Comparison of ENCODE assay signal across 23 cellular contexts in the genomic region with DNA sequence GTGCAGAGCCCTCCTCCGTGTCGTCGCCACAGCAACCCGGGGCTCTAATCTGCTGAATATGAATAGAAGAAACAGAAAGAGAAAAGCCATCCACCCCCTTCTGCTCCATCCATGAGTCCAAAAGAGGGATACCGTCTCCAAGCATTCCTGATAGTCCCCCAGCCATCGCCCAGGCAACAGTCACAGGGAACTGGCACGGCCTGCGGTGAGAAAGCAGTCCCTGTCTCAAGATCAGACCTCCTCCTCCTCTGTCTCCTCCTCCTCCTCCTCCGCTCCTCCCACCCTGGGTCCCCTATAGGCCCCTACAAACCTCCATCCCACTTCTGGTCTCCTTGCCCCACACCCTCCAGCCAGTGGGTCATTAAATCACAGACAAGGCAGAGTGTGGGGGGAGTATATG.
DNase-seq lines count a peak whose midpoint lies in the region; ATAC-seq, FAIRE-seq and TF ChIP-seq lines count a peak whose summit lies in the region.
"Had no signal": no experiment of that assay in that cellular context is flagged by ENCODE, and none has a peak within 500 bp of the region (broad histone marks: within the 10 kb centered on the region; RNA-seq: fewer than 3 reads in every experiment).

No MANE protein-coding gene starts in this region.

- H3K18ac ChIP-seq in mesendoderm (ENCODE audit: low read length), result no peak overlapping the region

- H4K5ac ChIP-seq in mesendoderm (ENCODE audit: low read length), result no peak overlapping the region

- DNase-seq in HAP-1 (ENCODE audit: low spot score in 2 of 2) (peak; percentile 66 to 74), caudate nucleus (lab: John Stamatoyannopoulos, UW) (peak in 30 of 61 donors; percentile 6 to 48 (median 24)), kidney (peak; percentile 55), mesendoderm (no peak)
- DNase-seq in activated CD4-positive, alpha-beta T cell treated with anti-CD3 and anti-CD28 coated beads, Interleukin-2, amount 50 U/mL, for 1 hour, result no peak
- no peak for DNase-seq in stimulated activated naive CD8-positive, alpha-beta T cell treated with anti-CD3 and anti-CD28 coated beads, Interleukin-15, amount 100 ng/mL, for 72 hours
- DNase-seq: activated CD8-positive, alpha-beta memory T cell treated with anti-CD3 and anti-CD28 coated beads, Interleukin-2, amount 10 ng/mL, durations not matched to agents 7 days and 5 days; activated gamma-delta T cell treated with Interleukin-2 at 50 U/mL for 16 hours; BE2C; erythroblast; GF-D8; mucosa of descending colon; NCI-H2029 treated with DMSO at 0.1 percent for 48 hours; NCI-H526 treated with DMSO at 0.1 percent for 48 hours; stimulated activated CD4-positive, alpha-beta T cell treated with anti-CD3 and anti-CD28 coated beads, Interleukin-2, amount 100 ng/mL, for 24 hours; T-helper 2 cell had no signal

- no peak overlapping the region for H3K4me2 ChIP-seq in mesendoderm (ENCODE audit: low read length)

- H2BK120ac ChIP-seq in mesendoderm (ENCODE audit: low read depth, low read length), result no peak overlapping the region

- peaks cover 15 to 27% of the 10 kb centered on the region in 2 donors for H3K9me3 Mint-ChIP-seq in stimulated activated naive CD8-positive, alpha-beta T cell treated with anti-CD3 and anti-CD28 coated beads, Interleukin-15, amount 100 ng/mL, for 72 hours

- no peak overlapping the region for H3K27ac Mint-ChIP-seq in stimulated activated naive CD8-positive, alpha-beta T cell treated with anti-CD3 and anti-CD28 coated beads, Interleukin-15, amount 100 ng/mL, for 72 hours
- H3K27ac Mint-ChIP-seq: activated CD8-positive, alpha-beta memory T cell treated with anti-CD3 and anti-CD28 coated beads, Interleukin-2, amount 10 ng/mL, durations not matched to agents 7 days and 5 days; IgD-negative memory B cell had no signal

- in situ Hi-C loops in HAP-1 (cut with MboI; ENCODE audit: low sequenced_read_pairs), result no loop called here

- H2BK5ac ChIP-seq in mesendoderm (ENCODE audit: low read length), result no peak overlapping the region

- TF ChIP-seq CTCF in kidney (IDR thresholded peaks at IDR 0.05; ENCODE audit: borderline replicate concordance, extremely low read depth, insufficient read depth), result no peak

- H2BK15ac ChIP-seq in mesendoderm (replicated peaks; ENCODE audit: low read depth), result no peak overlapping the region

- H3K79me2 ChIP-seq in mesendoderm (ENCODE audit: control insufficient read depth, insufficient read depth, low read length), result no peaks in the 10 kb centered on the region

- H3K36me3 ChIP-seq in HAP-1 (replicated peaks), result no peaks in the 10 kb centered on the region
- no peaks in the 10 kb centered on the region for H3K36me3 ChIP-seq in kidney (ENCODE audit: control insufficient read depth in 1 of 2, insufficient read depth in 2 of 2, low read length in 2 of 2)
- no peaks in the 10 kb centered on the region for H3K36me3 ChIP-seq in stomach smooth muscle (ENCODE audit: control insufficient read depth in 2 of 2, insufficient read depth in 2 of 2, low read length in 2 of 2)
- H3K36me3 ChIP-seq in mesendoderm (ENCODE audit: control insufficient read depth, insufficient read depth, low read length), result no peaks in the 10 kb centered on the region
- H3K36me3 ChIP-seq: BE2C, gastroesophageal sphincter, SJSA1 had no signal

- peaks cover 19% of the 10 kb centered on the region for H3K4me1 ChIP-seq in HAP-1
- peaks cover 4 to 14% of the 10 kb centered on the region in 2 donors for H3K4me1 ChIP-seq in kidney (ENCODE audit: control insufficient read depth in 1 of 2, insufficient read depth in 1 of 2, low read depth in 1 of 2, low read length in 2 of 2)
- peaks cover 11% of the 10 kb centered on the region for H3K4me1 ChIP-seq in stomach smooth muscle (ENCODE audit: control insufficient read depth, insufficient read depth, low read length)
- no peaks in the 10 kb centered on the region for H3K4me1 ChIP-seq in mesendoderm (ENCODE audit: control insufficient read depth, low read depth, low read length)
- H3K4me1 ChIP-seq: BE2C, SJSA1 had no signal

- H3K4ac ChIP-seq in mesendoderm (ENCODE audit: low read depth, low read length), result no peak overlapping the region

- H3K9ac ChIP-seq in kidney (ENCODE audit: low read length in 2 of 2), result no peak overlapping the region
- H3K9ac ChIP-seq in stomach smooth muscle (ENCODE audit: low read length in 2 of 2), result no peak overlapping the region
- no peak overlapping the region for H3K9ac ChIP-seq in mesendoderm (ENCODE audit: low read length)

- ATAC-seq in stimulated activated naive CD8-positive, alpha-beta T cell treated with anti-CD3 and anti-CD28 coated beads, Interleukin-15, amount 100 ng/mL, for 72 hours, result no peak
- ATAC-seq: activated CD4-positive, CD25-positive, alpha-beta regulatory T cell treated with anti-CD3 and anti-CD28 coated beads, Interleukin-2, amount 50 U/mL, for 24 hours; activated CD8-positive, alpha-beta memory T cell treated with anti-CD3 and anti-CD28 coated beads, Interleukin-2, amount 10 ng/mL, durations not matched to agents 7 days and 5 days; mucosa of descending colon had no signal

- H3K4me3 ChIP-seq in HAP-1, result no peak overlapping the region
- no peak overlapping the region for H3K4me3 ChIP-seq in kidney (ENCODE audit: low read length in 2 of 2)
- no peak overlapping the region for H3K4me3 ChIP-seq in stomach smooth muscle (ENCODE audit: low read length in 2 of 2)
- no peak overlapping the region for H3K4me3 ChIP-seq in mesendoderm (ENCODE audit: low read length)
- H3K4me3 ChIP-seq: coronary artery, gastroesophageal sphincter, mucosa of descending colon, SJSA1 had no signal

- H3K23ac ChIP-seq in mesendoderm (ENCODE audit: low read length), result no peak overlapping the region

- WGBS in mesendoderm (ENCODE audit: extremely low coverage, insufficient coverage, low lambda C conversion rate), result no CpG with 5 or more reads among the region's 9 CpGs

- no peak overlapping the region for H2AK5ac ChIP-seq in mesendoderm (ENCODE audit: low read length)

- H3K4me1 Mint-ChIP-seq in stimulated activated naive CD8-positive, alpha-beta T cell treated with anti-CD3 and anti-CD28 coated beads, Interleukin-15, amount 100 ng/mL, for 72 hours, result no peaks in the 10 kb centered on the region
- H3K4me1 Mint-ChIP-seq: activated CD8-positive, alpha-beta memory T cell treated with anti-CD3 and anti-CD28 coated beads, Interleukin-2, amount 10 ng/mL, durations not matched to agents 7 days and 5 days; IgD-negative memory B cell had no signal

- H3K9me3 ChIP-seq in HAP-1 (no peaks in the 10 kb centered on the region), kidney (ENCODE audit: control insufficient read depth in 1 of 2, low read length in 2 of 2) (no peaks in the 10 kb centered on the region), stomach smooth muscle (ENCODE audit: control insufficient read depth in 2 of 2, low read length in 2 of 2) (no peaks in the 10 kb centered on the region)
- H3K9me3 ChIP-seq: BE2C, gastroesophageal sphincter, mucosa of descending colon, SJSA1 had no signal

- no peaks in the 10 kb centered on the region for H3K79me1 ChIP-seq in mesendoderm (ENCODE audit: low read length)

- intact Hi-C loops in kidney (cut with DNase I), result no loop called here

- no peak overlapping the region for H3K56ac ChIP-seq in mesendoderm (ENCODE audit: low read length)

- H3K27me3 ChIP-seq in HAP-1 (ENCODE audit: low read depth) (no peaks in the 10 kb centered on the region), stomach smooth muscle (ENCODE audit: control insufficient read depth in 1 of 2, insufficient read depth in 2 of 2, low read length in 2 of 2) (no peaks in the 10 kb centered on the region), mesendoderm (ENCODE audit: insufficient read depth, low read length, poor library complexity) (no peaks in the 10 kb centered on the region)
- H3K27me3 ChIP-seq: BE2C, gastroesophageal sphincter, SJSA1 had no signal

- FAIRE-seq in kidney (lab: Jason Lieb, UNC), result no peak
- FAIRE-seq: GM12892 had no signal

- H3K4me3 Mint-ChIP-seq in stimulated activated naive CD8-positive, alpha-beta T cell treated with anti-CD3 and anti-CD28 coated beads, Interleukin-15, amount 100 ng/mL, for 72 hours, result no peak overlapping the region
- H3K4me3 Mint-ChIP-seq: activated CD8-positive, alpha-beta memory T cell treated with anti-CD3 and anti-CD28 coated beads, Interleukin-2, amount 10 ng/mL, durations not matched to agents 7 days and 5 days; IgD-negative memory B cell had no signal

- H3K27ac ChIP-seq in caudate nucleus (ENCODE audit: low read depth, low read length), result peak overlapping the region; percentile 89
- H3K27ac ChIP-seq in kidney (ENCODE audit: low read depth in 2 of 2, low read length in 2 of 2), result no peak overlapping the region
- H3K27ac ChIP-seq in stomach smooth muscle (ENCODE audit: low read length), result peak overlapping the region; percentile 0
- no peak overlapping the region for H3K27ac ChIP-seq in mesendoderm (ENCODE audit: low read depth, low read length)
- H3K27ac ChIP-seq: SJSA1 had no signal

- no peaks in the 10 kb centered on the region for H3K27me3 Mint-ChIP-seq in stimulated activated naive CD8-positive, alpha-beta T cell treated with anti-CD3 and anti-CD28 coated beads, Interleukin-15, amount 100 ng/mL, for 72 hours
- H3K27me3 Mint-ChIP-seq: activated CD8-positive, alpha-beta memory T cell treated with anti-CD3 and anti-CD28 coated beads, Interleukin-2, amount 10 ng/mL, durations not matched to agents 7 days and 5 days; IgD-negative memory B cell had no signal

- no peak overlapping the region for H4K8ac ChIP-seq in mesendoderm (ENCODE audit: low read depth, low read length)

Comparison
In these comparisons a context has a peak if more than half of its experiments do, and no peak if none do; other contexts are left out.
1. DNase-seq: peak in HAP-1 (2 of 2) and kidney (single experiment); none in activated CD4-positive, alpha-beta T cell treated with anti-CD3 and anti-CD28 coated beads, Interleukin-2, amount 50 U/mL, for 1 hour (single experiment), stimulated activated naive CD8-positive, alpha-beta T cell treated with anti-CD3 and anti-CD28 coated beads, Interleukin-15, amount 100 ng/mL, for 72 hours (0 of 2) and mesendoderm (single experiment).
2. H3K27ac ChIP-seq: peak in caudate nucleus (single experiment) and stomach smooth muscle (single experiment); none in kidney (0 of 2) and mesendoderm (single experiment).